In genomic region chr20:31879143-31879987, GRCh38 we compare ENCODE assay signal across 1 cellular context.
A peak's percentile ranks its signal among the peaks of the same experiment; 100 is the strongest.
TF ChIP-seq lines count a peak whose summit lies in the region.

No MANE protein-coding gene starts in this region.

TF ChIP-seq in K562, 482 proteins besides CTCF, POLR2A, EP300 and RAD21 (continued from another document):
- TF ChIP-seq E4F1 (CRISPR knock-in tag; IDR thresholded peaks at IDR 0.05; ENCODE audit: borderline replicate concordance) (no peak), E2F6 (IDR thresholded peaks at IDR 0.05; ENCODE audit: borderline replicate concordance in 1 of 2, extremely low read depth in 1 of 2, insufficient read depth in 1 of 2, insufficient read length in 1 of 2, low read depth in 1 of 2, low read length in 1 of 2, poor library complexity in 1 of 2, severe bottlenecking in 1 of 2) (peak; percentile 48 to 52), MTA2 (IDR thresholded peaks at IDR 0.05; ENCODE audit: low read depth) (no peak), SAP30 (IDR thresholded peaks at IDR 0.05; ENCODE audit: borderline replicate concordance, insufficient read depth, low read depth, low read length, poor library complexity, severe bottlenecking) (peak; percentile 98), PHF8 (IDR thresholded peaks at IDR 0.05; ENCODE audit: borderline replicate concordance, low read length) (peak; percentile 48; the same call in 1 of the 2 replicates), POLR2G (IDR thresholded peaks at IDR 0.05; ENCODE audit: low read depth, low read length) (peak; percentile 53), NFATC3 (IDR thresholded peaks at IDR 0.05) (no peak), BRD9 (IDR thresholded peaks at IDR 0.05; ENCODE audit: low read depth, partially characterized antibody) (no peak), SMARCE1 (IDR thresholded peaks at IDR 0.05) (no peak), THRAP3 (IDR thresholded peaks at IDR 0.05; ENCODE audit: borderline replicate concordance) (no peak), RBM14 (IDR thresholded peaks at IDR 0.05; ENCODE audit: borderline replicate concordance, insufficient read depth, low read depth, low read length) (no peak), HNRNPLL (IDR thresholded peaks at IDR 0.05; ENCODE audit: low read depth, low read length, poor library complexity, severe bottlenecking) (no peak)
